Comparison of ENCODE assay signal across 20 cellular contexts in the genomic region with DNA sequence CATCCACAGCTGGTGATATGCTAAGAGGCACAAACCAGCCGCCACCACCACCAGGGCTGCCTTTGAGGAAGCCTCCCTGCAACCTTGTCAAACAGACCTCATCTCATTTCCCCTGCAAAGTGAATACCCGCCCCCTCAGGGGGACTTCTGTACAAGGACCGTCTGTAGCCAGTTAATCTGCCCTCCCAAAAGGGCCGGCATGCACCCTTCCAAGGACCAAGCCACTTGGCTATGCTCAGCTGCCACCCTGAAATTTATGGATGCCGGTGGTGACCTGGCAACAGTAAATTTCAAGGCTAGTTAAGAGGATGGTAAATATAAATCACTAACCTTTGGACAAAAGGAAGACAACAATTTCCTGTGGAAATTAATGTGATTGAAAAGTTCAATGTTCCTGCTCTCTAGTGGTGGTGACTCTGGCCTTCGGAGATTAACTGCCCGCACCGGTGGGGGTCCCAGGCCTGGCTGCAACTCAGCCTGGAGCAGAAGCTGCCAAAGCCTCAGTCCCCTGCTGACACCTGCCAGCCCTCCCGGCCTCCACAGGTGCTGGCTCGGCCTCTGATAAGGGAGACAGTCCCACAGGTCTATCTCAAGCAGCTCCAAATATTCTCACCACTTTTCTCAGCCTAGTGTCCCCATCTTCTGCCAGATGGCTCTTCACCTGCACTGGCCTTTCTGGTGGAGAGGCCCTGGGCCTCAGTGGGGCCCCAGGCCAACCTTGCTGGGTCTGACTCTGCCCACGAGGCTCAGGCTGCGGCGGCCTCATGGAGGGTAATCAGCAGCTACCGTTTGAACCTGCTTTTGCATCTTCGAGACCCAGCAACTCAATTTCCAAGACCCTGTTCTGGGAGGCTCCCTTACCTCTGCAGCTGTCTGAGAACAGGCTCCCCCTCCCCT. TPM values are rescaled to one million over a fixed set of nuclear protein-coding genes. Genes with fewer than 3 reads are reported as not detected.
A peak's percentile ranks its signal among the peaks of the same experiment; 100 is the strongest.
DNase-seq lines count a peak whose midpoint lies in the region; ATAC-seq, FAIRE-seq and TF ChIP-seq lines count a peak whose summit lies in the region.
"Had no signal": no experiment of that assay in that cellular context is flagged by ENCODE, and none has a peak within 500 bp of the region (broad histone marks: within the 10 kb centered on the region; RNA-seq: fewer than 3 reads in every experiment).

No MANE protein-coding gene starts in this region.

- peak; percentile 71 for DNase-seq in DMS 273 treated with DMSO at 0.1 percent for 48 hours (lab: John Stamatoyannopoulos, UW)
- peak in 2 of 7 donors; percentile 37 to 52 for DNase-seq in adrenal gland
- DNase-seq in mucosa of descending colon, result no peak
- no peak for DNase-seq in T-helper 1 cell
- DNase-seq in NCI-H1048 (lab: John Stamatoyannopoulos, UW), result no peak
- no peak for DNase-seq in H54 (ENCODE audit: insufficient read length, low spot score)
- DNase-seq: activated CD4-positive, alpha-beta T cell treated with anti-CD3 and anti-CD28 coated beads for 4 hours; activated naive CD4-positive, alpha-beta T cell treated with anti-CD3 and anti-CD28 coated beads for 36 hours; activated T-cell treated with anti-CD3 and anti-CD28 coated beads, Interleukin-2, amount 50 U/mL, for 48 hours; anterior cingulate cortex; glutamatergic neuron; left cardiac atrium; naive thymus-derived CD4-positive, alpha-beta T cell; NCI-H2107; retina; T-cell had no signal

- intact Hi-C loops in adrenal gland (cut with DNase I), result no loop called here
- intact Hi-C loops in mucosa of descending colon (cut with DNase I, micrococcal nuclease), result no loop called here

- H3K36me3 ChIP-seq in HEK293 (ENCODE audit: control insufficient read depth in 2 of 2, insufficient read depth in 1 of 2, low read length in 2 of 2) (no peaks in the 10 kb centered on the region), adrenal gland (replicated peaks in 1 of 2) (no peaks in the 10 kb centered on the region), mucosa of descending colon (ENCODE audit: low read depth) (no peaks in the 10 kb centered on the region)

- no peak for TF ChIP-seq POLR2A in adrenal gland (IDR thresholded peaks at IDR 0.05)
- no peak for TF ChIP-seq POLR2A in H54 (IDR thresholded peaks at IDR 0.05; ENCODE audit: low read depth, low read length)

- H3K9me3 ChIP-seq in HEK293 (ENCODE audit: control insufficient read depth, insufficient read depth, low read depth, low read length) (no peaks in the 10 kb centered on the region), adrenal gland (replicated peaks in 1 of 3) (no peaks in the 10 kb centered on the region), mucosa of descending colon (no peaks in the 10 kb centered on the region)

- FAIRE-seq in H54 (lab: Jason Lieb, UNC), result no peak
- FAIRE-seq: GM12878 had no signal

- no peaks in the 10 kb centered on the region for H3K27me3 ChIP-seq in adrenal gland

- POLR2A ChIA-PET in HEK293 (lab: Yijun Ruan, JAX), result no interaction called here

- H3K4me1 ChIP-seq in HEK293 (ENCODE audit: control insufficient read depth, insufficient read depth, low read length), result no peaks in the 10 kb centered on the region
- H3K4me1 ChIP-seq in adrenal gland (replicated peaks in 1 of 2), result peaks cover 16 to 21% of the 10 kb centered on the region in 2 donors
- H3K4me1 ChIP-seq in mucosa of descending colon (ENCODE audit: low read depth), result peaks cover 9% of the 10 kb centered on the region

- H3K27ac ChIP-seq in HEK293 (ENCODE audit: extremely low read depth, low read depth, low read length) (no peak overlapping the region), adrenal gland (peak overlapping the region in 3 of 5 donors; percentile 26 to 50 (median 42))
- H3K27ac ChIP-seq: KMS-11, PC-9 had no signal

- 27 to 34% (median 32%) methylated on average over 10 to 15 of the region's 15 CpGs for WGBS in adrenal gland, 4 donors

- TF ChIP-seq CTCF in HEK293 (tag by site-specific recombination; IDR thresholded peaks at IDR 0.05) (no peak), adrenal gland (IDR thresholded peaks at IDR 0.05) (no peak), mucosa of descending colon (IDR thresholded peaks at IDR 0.05) (no peak)

- H3K4me3 ChIP-seq in HEK293 (ENCODE audit: low read depth, low read length), result no peak overlapping the region
- H3K4me3 ChIP-seq in adrenal gland, result no peak overlapping the region
- H3K4me3 ChIP-seq in mucosa of descending colon, result no peak overlapping the region
- H3K4me3 ChIP-seq: GM12878, PC-9 had no signal

- ATAC-seq in mucosa of descending colon, result peak; percentile 69
- ATAC-seq: GM12878; left cardiac atrium; naive thymus-derived CD4-positive, alpha-beta T cell; T-cell had no signal

- CTCF ChIA-PET in HEK293 (lab: Yijun Ruan, JAX), result interaction anchor here (1.0 to 2.3 kb wide), 4 partner anchors 9 to 284 kb away, joined by 3 to 14 read pairs (median 3); no protein-coding TSS in a partner anchor

TF ChIP-seq in HEK293, 187 proteins besides CTCF, POLR2A, EP300 and RAD21:
- TF ChIP-seq SCRT2 (tag by site-specific recombination; IDR thresholded peaks at IDR 0.05), result peak; percentile 49; the same call in 1 of the 2 replicates
- TF ChIP-seq ZNF362 (tag by site-specific recombination; IDR thresholded peaks at IDR 0.05), result no peak

RNA-seq across cellular contexts. Expression of gene TMEM53, which starts 12.2 kb away (rescaled TPM):
- 10 to 100 TPM in 6 of 8 donors, 1 to 10 TPM in 2; 7.2 to 47.4 (median 13.5) TPM for total RNA-seq in adrenal gland
- 10 to 100 TPM; 10.5 to 13.5 (median 12.1) TPM for polyA plus RNA-seq in adrenal gland
- 10 to 100 TPM; 19.3 to 46.0 (median 36.6) TPM for total RNA-seq in mucosa of descending colon

RNA-seq across cellular contexts. Expression of gene ARMH1, which starts 12.5 kb away (rescaled TPM):
- total RNA-seq in adrenal gland, result 10 to 100 TPM in 1 of 8 donors, 1 to 10 TPM in 5, under 1 TPM in 2; 0.18 to 12.4 (median 3.7) TPM
- 10 to 100 TPM in 2 of 3 donors, 1 to 10 TPM in 1; 1.8 to 76.0 (median 47.7) TPM for polyA plus RNA-seq in adrenal gland
- total RNA-seq in mucosa of descending colon, result 1 to 10 TPM; 1.7 to 4.1 (median 2.3) TPM
